ENCODE assay signal across 28 cellular contexts in the genomic region with DNA sequence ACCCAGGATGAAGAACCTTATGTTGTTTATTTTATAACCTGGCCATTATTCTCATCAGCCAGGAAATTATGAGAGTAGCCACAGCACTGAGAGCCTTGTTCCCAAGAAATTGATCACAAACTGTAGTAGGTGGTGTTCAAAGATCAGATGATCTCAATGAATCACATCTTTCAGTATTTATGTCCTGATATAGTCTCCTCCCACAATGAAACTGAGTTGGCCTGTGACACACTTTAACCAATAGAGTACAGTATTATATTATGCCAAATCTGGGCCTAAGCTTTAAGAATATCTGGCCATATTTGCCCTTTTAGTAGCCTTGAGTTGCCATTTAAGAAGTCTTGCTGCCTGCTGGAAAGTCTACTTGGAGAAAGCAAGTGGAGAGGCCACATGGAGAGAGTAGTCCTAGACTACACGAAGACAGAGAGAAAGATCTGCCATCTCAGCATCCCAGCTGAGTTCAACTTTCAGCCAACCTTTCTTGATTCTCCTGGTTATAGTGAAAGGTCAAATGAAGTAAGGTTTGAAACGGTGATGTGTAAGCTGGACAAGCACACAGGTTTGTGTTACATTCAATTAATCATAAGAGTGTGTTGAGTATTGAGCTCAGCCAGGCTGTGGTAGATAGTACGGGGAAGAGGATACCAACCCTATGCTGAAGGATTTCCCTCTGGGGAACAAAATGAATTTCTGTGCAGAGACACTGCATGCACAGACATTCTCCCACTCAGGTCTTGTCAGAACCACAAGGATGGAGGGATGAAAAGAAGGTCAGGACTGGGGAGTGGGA.
"Had no signal": no experiment of that assay in that cellular context is flagged by ENCODE, and none has a peak within 500 bp of the region (broad histone marks: within the 10 kb centered on the region; RNA-seq: fewer than 3 reads in every experiment).

No MANE protein-coding gene starts in this region.

- H3K4me1 ChIP-seq: breast epithelium, gastroesophageal sphincter, neural progenitor cell, testis, transverse colon, uterus had no signal

- H3K27ac ChIP-seq: breast epithelium, gastroesophageal sphincter, hepatocyte, neural progenitor cell, SK-N-MC, testis, transverse colon, uterus had no signal

- H3K36me3 ChIP-seq: breast epithelium, gastroesophageal sphincter, neural progenitor cell, transverse colon, uterus had no signal

- H3K4me2 ChIP-seq: hepatocyte, neural progenitor cell had no signal

- DNase-seq: activated CD4-positive, alpha-beta T cell treated with anti-CD3 and anti-CD28 coated beads for 4 hours; activated CD4-positive, CD25-positive, alpha-beta regulatory T cell; activated CD8-positive, alpha-beta memory T cell treated with anti-CD3 and anti-CD28 coated beads, Interleukin-2, amount 10 ng/mL, durations not matched to agents 7 days and 5 days; activated CD8-positive, alpha-beta T cell treated with anti-CD3 and anti-CD28 coated beads, Interleukin-2, amount 10 ng/mL, durations not matched to agents 7 days and 5 days; activated gamma-delta T cell treated with Interleukin-2 at 50 U/mL for 16 hours; activated naive CD4-positive, alpha-beta T cell treated with anti-CD3 and anti-CD28 coated beads, Interleukin-2, amount 50 U/mL, for 16 hours; amniotic stem cell; dorsolateral prefrontal cortex; effector memory CD4-positive, alpha-beta T cell; left colon; mammary epithelial cell; midbrain; naive thymus-derived CD8-positive, alpha-beta T cell; occipital lobe; right cardiac atrium; stimulated activated CD4-positive, alpha-beta T cell treated with anti-CD3 and anti-CD28 coated beads, Interleukin-2, amount 100 ng/mL, for 48 hours; stimulated activated naive CD8-positive, alpha-beta T cell treated with anti-CD3 and anti-CD28 coated beads, Interleukin-15, Interleukin-2, amounts not matched to agents 100 U/mL and 50 U/mL, for 24 hours; testis; transverse colon; uterus had no signal

- H3K27me3 ChIP-seq: breast epithelium, dorsolateral prefrontal cortex, gastroesophageal sphincter, hepatocyte, neural progenitor cell, testis, transverse colon, uterus had no signal

- H2AFZ ChIP-seq: hepatocyte, neural progenitor cell had no signal

- H3K27ac Mint-ChIP-seq: activated CD8-positive, alpha-beta memory T cell treated with anti-CD3 and anti-CD28 coated beads, Interleukin-2, amount 10 ng/mL, durations not matched to agents 7 days and 5 days; activated CD8-positive, alpha-beta T cell treated with anti-CD3 and anti-CD28 coated beads, Interleukin-2, amount 10 ng/mL, durations not matched to agents 7 days and 5 days; naive thymus-derived CD8-positive, alpha-beta T cell; neural progenitor cell had no signal

- FAIRE-seq: colon, keratinocyte had no signal

- H3K27me3 Mint-ChIP-seq: activated CD8-positive, alpha-beta memory T cell treated with anti-CD3 and anti-CD28 coated beads, Interleukin-2, amount 10 ng/mL, durations not matched to agents 7 days and 5 days; central memory CD8-positive, alpha-beta T cell had no signal

- H3K36me3 Mint-ChIP-seq: activated CD8-positive, alpha-beta memory T cell treated with anti-CD3 and anti-CD28 coated beads, Interleukin-2, amount 10 ng/mL, durations not matched to agents 7 days and 5 days; neural progenitor cell had no signal

- H3K9me3 ChIP-seq: testis, uterus had no signal

- H3K9me3 Mint-ChIP-seq: neural progenitor cell had no signal

- H3K9ac ChIP-seq: neural progenitor cell had no signal

- H3K4me3 Mint-ChIP-seq: activated CD8-positive, alpha-beta memory T cell treated with anti-CD3 and anti-CD28 coated beads, Interleukin-2, amount 10 ng/mL, durations not matched to agents 7 days and 5 days; activated CD8-positive, alpha-beta T cell treated with anti-CD3 and anti-CD28 coated beads, Interleukin-2, amount 10 ng/mL, durations not matched to agents 7 days and 5 days; central memory CD8-positive, alpha-beta T cell; naive thymus-derived CD8-positive, alpha-beta T cell; neural progenitor cell had no signal

- H3K4me1 Mint-ChIP-seq: activated CD8-positive, alpha-beta memory T cell treated with anti-CD3 and anti-CD28 coated beads, Interleukin-2, amount 10 ng/mL, durations not matched to agents 7 days and 5 days; central memory CD8-positive, alpha-beta T cell; naive thymus-derived CD8-positive, alpha-beta T cell had no signal

- H3K4me3 ChIP-seq: breast epithelium, dorsolateral prefrontal cortex, gastroesophageal sphincter, hepatocyte, neural progenitor cell, SK-N-MC, testis, transverse colon, uterus had no signal
